ENCODE assay signal across 8 cellular contexts in genomic region chr3:23888617-23889228, GRCh38. TPM values are rescaled to one million over a fixed set of nuclear protein-coding genes. Genes with fewer than 3 reads are reported as not detected.
DNase-seq lines count a peak whose midpoint lies in the region; ATAC-seq and TF ChIP-seq lines count a peak whose summit lies in the region.

No MANE protein-coding gene starts in this region.

- no peak overlapping the region for H3K4me3 ChIP-seq in HEK293 (ENCODE audit: low read depth, low read length)
- H3K4me3 ChIP-seq in WI38 (ENCODE audit: low read depth, low read length), result no peak overlapping the region
- no peak overlapping the region for H3K4me3 ChIP-seq in right atrium auricular region

- H3K27ac Mint-ChIP-seq in type B pancreatic cell, result no peak overlapping the region
- no peak overlapping the region for H3K27ac Mint-ChIP-seq in activated CD4-positive, alpha-beta memory T cell treated with anti-CD3 and anti-CD28 coated beads, Interleukin-2, amount 10 ng/mL, durations not matched to agents 7 days and 5 days

- H3K9me3 ChIP-seq in HEK293 (ENCODE audit: control insufficient read depth, insufficient read depth, low read depth, low read length) (no peaks in the 10 kb centered on the region), right atrium auricular region (no peaks in the 10 kb centered on the region)

- TF ChIP-seq CTCF in HEK293 (tag by site-specific recombination; IDR thresholded peaks at IDR 0.05) (no peak), WI38 (IDR thresholded peaks at IDR 0.05; ENCODE audit: low read depth, low read length) (peak; percentile 61; the same call in 1 of the 2 replicates), right atrium auricular region (IDR thresholded peaks at IDR 0.05) (peak; percentile 64 to 87), type B pancreatic cell (conservative IDR thresholded peaks at IDR 0.05) (peak; percentile 91)

- DNase-seq in DMS114 treated with DMSO at 0.1 percent for 48 hours (lab: John Stamatoyannopoulos, UW; ENCODE audit: unreplicated experiment), result peak; percentile 23
- DNase-seq in right atrium auricular region (ENCODE audit: low spot score), result no peak
- no peak for DNase-seq in type B pancreatic cell (ENCODE audit: extremely low spot score, unreplicated experiment)
- no peak for DNase-seq in activated CD4-positive, alpha-beta memory T cell treated with anti-CD3 and anti-CD28 coated beads, Interleukin-2, amount 10 ng/mL, durations not matched to agents 7 days and 5 days
- no peak for DNase-seq in GDM1 (lab: John Stamatoyannopoulos, UW)

- ATAC-seq in esophagus mucosa, result no peak

- no peak overlapping the region for H3K4me3 Mint-ChIP-seq in type B pancreatic cell
- no peak overlapping the region for H3K4me3 Mint-ChIP-seq in activated CD4-positive, alpha-beta memory T cell treated with anti-CD3 and anti-CD28 coated beads, Interleukin-2, amount 10 ng/mL, durations not matched to agents 7 days and 5 days

- H3K36me3 ChIP-seq in HEK293 (ENCODE audit: control insufficient read depth in 2 of 2, insufficient read depth in 1 of 2, low read length in 2 of 2) (peaks cover 0 to 54% of the 10 kb centered on the region in 2 experiments; a peak in 1 of 3 replicates), right atrium auricular region (no peaks in the 10 kb centered on the region)

- no peaks in the 10 kb centered on the region for H3K27me3 ChIP-seq in right atrium auricular region

- H3K27ac ChIP-seq in HEK293 (ENCODE audit: extremely low read depth, low read depth, low read length), result no peak overlapping the region
- H3K27ac ChIP-seq in right atrium auricular region, result no peak overlapping the region

- no peaks in the 10 kb centered on the region for H3K9me3 Mint-ChIP-seq in type B pancreatic cell
- no peaks in the 10 kb centered on the region for H3K9me3 Mint-ChIP-seq in activated CD4-positive, alpha-beta memory T cell treated with anti-CD3 and anti-CD28 coated beads, Interleukin-2, amount 10 ng/mL, durations not matched to agents 7 days and 5 days

- H3K27me3 Mint-ChIP-seq in type B pancreatic cell, result no peaks in the 10 kb centered on the region
- no peaks in the 10 kb centered on the region for H3K27me3 Mint-ChIP-seq in activated CD4-positive, alpha-beta memory T cell treated with anti-CD3 and anti-CD28 coated beads, Interleukin-2, amount 10 ng/mL, durations not matched to agents 7 days and 5 days

- POLR2A ChIA-PET in HEK293 (lab: Yijun Ruan, JAX), result interaction anchor here (0.6 kb wide), 1 partner anchor 28 kb away, joined by 3 read pairs; the partner anchor contains the start of genes NKIRAS1 and RPL15
- POLR2A ChIA-PET in activated CD4-positive, alpha-beta memory T cell treated with anti-CD3 and anti-CD28 coated beads, Interleukin-2, amount 10 ng/mL, durations not matched to agents 7 days and 5 days (lab: Charles Lee), result interaction anchor here (1.3 to 1.6 kb wide), 2 partner anchors 28 to 58 kb away, joined by 5 to 8 read pairs; partner anchors contain the start of genes NKIRAS1 and RPL15

- peaks cover 30% of the 10 kb centered on the region for H3K36me3 Mint-ChIP-seq in type B pancreatic cell
- H3K36me3 Mint-ChIP-seq in activated CD4-positive, alpha-beta memory T cell treated with anti-CD3 and anti-CD28 coated beads, Interleukin-2, amount 10 ng/mL, durations not matched to agents 7 days and 5 days (ENCODE audit: low read depth), result peaks cover 11% of the 10 kb centered on the region

- CTCF ChIA-PET in HEK293 (lab: Yijun Ruan, JAX), result interaction anchor here (0.6 to 1.8 kb wide), 11 partner anchors 11 to 1174 kb away, joined by 3 to 5 read pairs (median 4); no protein-coding TSS in a partner anchor
- CTCF ChIA-PET in activated CD4-positive, alpha-beta memory T cell treated with anti-CD3 and anti-CD28 coated beads, Interleukin-2, amount 10 ng/mL, durations not matched to agents 7 days and 5 days (lab: Charles Lee), result interaction anchor here (0.6 to 2.4 kb wide), 21 partner anchors 9 to 1745 kb away, joined by 3 to 11 read pairs (median 4); partner anchors contain the start of genes NKIRAS1 and RPL15

- H3K4me1 Mint-ChIP-seq in type B pancreatic cell (ENCODE audit: unreplicated experiment), result peaks cover 5% of the 10 kb centered on the region
- no peaks in the 10 kb centered on the region for H3K4me1 Mint-ChIP-seq in activated CD4-positive, alpha-beta memory T cell treated with anti-CD3 and anti-CD28 coated beads, Interleukin-2, amount 10 ng/mL, durations not matched to agents 7 days and 5 days

- H3K4me1 ChIP-seq in HEK293 (ENCODE audit: control insufficient read depth, insufficient read depth, low read length) (no peaks in the 10 kb centered on the region), right atrium auricular region (no peaks in the 10 kb centered on the region)

TF ChIP-seq in HEK293, 187 proteins besides CTCF, POLR2A, EP300 and RAD21 (continues in another document):
- TF ChIP-seq KLF1 (tag by site-specific recombination; IDR thresholded peaks at IDR 0.05) (no peak), ZBTB44 (tag by site-specific recombination; IDR thresholded peaks at IDR 0.05) (no peak), ZNF664 (tag by site-specific recombination; IDR thresholded peaks at IDR 0.05) (no peak), ZNF521 (tag by site-specific recombination; IDR thresholded peaks at IDR 0.05) (no peak), ZNF16 (tag by site-specific recombination; IDR thresholded peaks at IDR 0.05; ENCODE audit: low read depth) (no peak), OVOL3 (tag by site-specific recombination; IDR thresholded peaks at IDR 0.05) (no peak), ZFP69B (tag by site-specific recombination; IDR thresholded peaks at IDR 0.05) (no peak), ZBTB11 (tag by site-specific recombination; conservative IDR thresholded peaks at IDR 0.05; ENCODE audit: low read depth) (no peak), ZNF24 (tag by site-specific recombination; IDR thresholded peaks at IDR 0.05) (no peak), ZFP41 (tag by site-specific recombination; IDR thresholded peaks at IDR 0.05; ENCODE audit: borderline replicate concordance) (no peak), ZNF677 (tag by site-specific recombination; IDR thresholded peaks at IDR 0.05) (no peak), ZBTB17 (tag by site-specific recombination; IDR thresholded peaks at IDR 0.05) (0 out of 2 replicates have a peak, but pooled peaks have one; percentile 12), ZNF23 (tag by site-specific recombination; IDR thresholded peaks at IDR 0.05; ENCODE audit: borderline replicate concordance) (no peak), SP2 (tag by site-specific recombination; IDR thresholded peaks at IDR 0.05) (no peak), ZNF654 (tag by site-specific recombination; IDR thresholded peaks at IDR 0.05; ENCODE audit: low read depth) (peak; percentile 73)

RNA-seq across cellular contexts. Expression of gene NKIRAS1, which starts 28.1 kb away (rescaled TPM):
- total RNA-seq in right atrium auricular region (10 to 100 TPM; 18.4 to 19.8 TPM), type B pancreatic cell (ENCODE audit: low replicate concordance) (8.0 and 10.8 TPM in 2 replicates), esophagus mucosa (4.1 TPM)
- total RNA-seq in activated CD4-positive, alpha-beta memory T cell treated with anti-CD3 and anti-CD28 coated beads, Interleukin-2, amount 10 ng/mL, durations not matched to agents 7 days and 5 days, result 1 to 10 TPM; 3.0 to 3.1 TPM

RNA-seq across cellular contexts. Expression of gene RPL15, which starts 28.2 kb away (rescaled TPM):
- total RNA-seq in right atrium auricular region, result 1,000 to 10,000 TPM in 1 of 2 donors, 100 to 1,000 TPM in 1; 608 to 1,311 TPM
- total RNA-seq in type B pancreatic cell (ENCODE audit: low replicate concordance), result 2,083 and 2,257 TPM in 2 replicates
- total RNA-seq in activated CD4-positive, alpha-beta memory T cell treated with anti-CD3 and anti-CD28 coated beads, Interleukin-2, amount 10 ng/mL, durations not matched to agents 7 days and 5 days, result 1,000 to 10,000 TPM; 1,398 to 1,426 TPM
- total RNA-seq in esophagus mucosa, result 1,347 TPM

RNA-seq across cellular contexts. Expression of gene NR1D2, which starts 56.4 kb away (rescaled TPM):
- 10 to 100 TPM; 15.8 to 27.7 TPM for total RNA-seq in right atrium auricular region
- 20.6 and 23.1 TPM in 2 replicates for total RNA-seq in type B pancreatic cell (ENCODE audit: low replicate concordance)
- total RNA-seq in activated CD4-positive, alpha-beta memory T cell treated with anti-CD3 and anti-CD28 coated beads, Interleukin-2, amount 10 ng/mL, durations not matched to agents 7 days and 5 days, result 1 to 10 TPM; 6.2 to 8.2 TPM
- 14.1 TPM for total RNA-seq in esophagus mucosa
